ENCODE assay signal across 1 cellular context in genomic region chrX:134736351-134736750, GRCh38.
TF ChIP-seq lines count a peak whose summit lies in the region.

No MANE protein-coding gene starts in this region.

TF ChIP-seq in IMR-90, 13 proteins besides CTCF, POLR2A, EP300 and RAD21 (continued from another document):
- TF ChIP-seq ELK1 (IDR thresholded peaks at IDR 0.05; ENCODE audit: borderline replicate concordance, low read depth, low read length) (no peak), RCOR1 (IDR thresholded peaks at IDR 0.05; ENCODE audit: insufficient replicate concordance, low read length) (no peak), SMC3 (IDR thresholded peaks at IDR 0.05; ENCODE audit: low read depth, low read length) (no peak), RFX5 (IDR thresholded peaks at IDR 0.05; ENCODE audit: low read depth, low read length) (no peak), MAZ (IDR thresholded peaks at IDR 0.05; ENCODE audit: borderline replicate concordance, low read depth, low read length) (no peak), FOS (IDR thresholded peaks at IDR 0.05; ENCODE audit: low read depth, low read length) (no peak), CHD1 (IDR thresholded peaks at IDR 0.05; ENCODE audit: low read depth, low read length) (no peak)
